Comparison of ENCODE assay signal across 33 cellular contexts in genomic region chr22:50134481-50134880, GRCh38. TPM values are rescaled to one million over a fixed set of nuclear protein-coding genes. Genes with fewer than 3 reads are reported as not detected.
"Had no signal": no experiment of that assay in that cellular context is flagged by ENCODE, and none has a peak within 500 bp of the region (broad histone marks: within the 10 kb centered on the region; RNA-seq: fewer than 3 reads in every experiment).

No MANE protein-coding gene starts in this region.

- H3K36me3 Mint-ChIP-seq: activated CD4-positive, alpha-beta memory T cell treated with anti-CD3 and anti-CD28 coated beads for 36 hours; activated CD8-positive, alpha-beta memory T cell treated with anti-CD3 and anti-CD28 coated beads, Interleukin-2, amount 10 ng/mL, durations not matched to agents 7 days and 5 days; activated naive CD4-positive, alpha-beta T cell treated with anti-CD3 and anti-CD28 coated beads, Interleukin-2, amount 10 ng/mL, durations not matched to agents 7 days and 5 days; activated naive CD8-positive, alpha-beta T cell had no signal

- H3K4me3 Mint-ChIP-seq: activated CD4-positive, alpha-beta memory T cell treated with anti-CD3 and anti-CD28 coated beads for 36 hours; activated CD4-positive, alpha-beta T cell treated with anti-CD3 and anti-CD28 coated beads for 36 hours; activated CD4-positive, alpha-beta T cell treated with anti-CD3 and anti-CD28 coated beads, Interleukin-2, amount 10 ng/mL, durations not matched to agents 24 days and 14 days; activated CD8-positive, alpha-beta memory T cell treated with anti-CD3 and anti-CD28 coated beads, Interleukin-2, amount 10 ng/mL, durations not matched to agents 7 days and 5 days; activated CD8-positive, alpha-beta T cell treated with anti-CD3 and anti-CD28 coated beads, Interleukin-2, amount 10 ng/mL, durations not matched to agents 7 days and 5 days; activated naive CD4-positive, alpha-beta T cell treated with anti-CD3 and anti-CD28 coated beads, Interleukin-2, amount 10 ng/mL, durations not matched to agents 7 days and 5 days; activated naive CD8-positive, alpha-beta T cell; activated T-helper 1 cell treated with anti-CD3 and anti-CD28 coated beads, Interleukin-12 subunit alpha, Interleukin-12 subunit beta, Interleukin-2, Interleukin-4 antibody, amounts not matched to agents 30 ng/mL and 10 ng/mL and 1 ng/mL, durations not matched to agents 14 hours and 24 hours and 36 hours; central memory CD8-positive, alpha-beta T cell; effector memory CD8-positive, alpha-beta T cell had no signal

- H3K4me1 ChIP-seq: foreskin keratinocyte, gastrocnemius medialis, heart right ventricle had no signal

- H3K27me3 ChIP-seq: brain microvascular endothelial cell, esophagus muscularis mucosa had no signal

- DNase-seq: activated CD4-positive, alpha-beta memory T cell treated with anti-CD3 and anti-CD28 coated beads for 36 hours; activated CD4-positive, alpha-beta T cell treated with anti-CD3 and anti-CD28 coated beads for 36 hours; activated CD4-positive, alpha-beta T cell treated with anti-CD3 and anti-CD28 coated beads, Interleukin-2, amount 10 ng/mL, durations not matched to agents 24 days and 14 days; activated CD4-positive, CD25-positive, alpha-beta regulatory T cell; activated CD4-positive, CD25-positive, alpha-beta regulatory T cell treated with anti-CD3 and anti-CD28 coated beads, Interleukin-2, amount 50 U/mL, for 72 hours; activated CD8-positive, alpha-beta memory T cell treated with anti-CD3 and anti-CD28 coated beads, Interleukin-2, amount 10 ng/mL, durations not matched to agents 7 days and 5 days; activated CD8-positive, alpha-beta memory T cell treated with anti-CD3 and anti-CD28 coated beads, Interleukin-2, amount 50 U/mL, for 4 hours; activated CD8-positive, alpha-beta T cell treated with anti-CD3 and anti-CD28 coated beads, Interleukin-2, amount 10 ng/mL, durations not matched to agents 7 days and 5 days; activated effector memory CD4-positive, alpha-beta T cell treated with anti-CD3 and anti-CD28 coated beads, Interleukin-2, amount 50 U/mL, for 16 hours; activated naive CD4-positive, alpha-beta T cell treated with anti-CD3 and anti-CD28 coated beads, Interleukin-2, amount 10 ng/mL, durations not matched to agents 7 days and 5 days; activated T-cell treated with anti-CD3 and anti-CD28 coated beads, Interleukin-2, amount 50 U/mL, for 1 hour; activated T-cell treated with anti-CD3 and anti-CD28 coated beads, Interleukin-2, amount 50 U/mL, for 48 hours; amniotic stem cell; anterior cingulate cortex; brain microvascular endothelial cell; cortex of kidney; dermis blood vessel endothelial cell; effector CD4-positive, alpha-beta T cell; effector memory CD8-positive, alpha-beta T cell; erythroblast; foreskin keratinocyte; gastrocnemius medialis; heart right ventricle; T-helper 2 cell had no signal

- H3K9me3 ChIP-seq: gastrocnemius medialis had no signal

- H3K4me3 ChIP-seq: esophagus muscularis mucosa, gastrocnemius medialis, heart right ventricle had no signal

- H3K9me3 Mint-ChIP-seq: activated CD4-positive, alpha-beta memory T cell treated with anti-CD3 and anti-CD28 coated beads for 36 hours; activated CD4-positive, alpha-beta T cell treated with anti-CD3 and anti-CD28 coated beads, Interleukin-2, amount 10 ng/mL, durations not matched to agents 24 days and 14 days; activated naive CD4-positive, alpha-beta T cell treated with anti-CD3 and anti-CD28 coated beads, Interleukin-2, amount 10 ng/mL, durations not matched to agents 7 days and 5 days; activated T-helper 1 cell treated with anti-CD3 and anti-CD28 coated beads, Interleukin-12 subunit alpha, Interleukin-12 subunit beta, Interleukin-2, Interleukin-4 antibody, amounts not matched to agents 30 ng/mL and 10 ng/mL and 1 ng/mL, durations not matched to agents 14 hours and 24 hours and 36 hours; activated T-helper 2 cell treated with anti-CD3 and anti-CD28 coated beads, Interferon-gamma antibody, Interleukin-2, Interleukin-4, amounts not matched to agents 10 μg/mL and 5 μg/mL and 100 μg/mL, durations not matched to agents 14 hours and 24 hours and 36 hours; central memory CD8-positive, alpha-beta T cell; effector memory CD8-positive, alpha-beta T cell had no signal

- H3K4me1 Mint-ChIP-seq: activated CD4-positive, alpha-beta T cell treated with anti-CD3 and anti-CD28 coated beads for 36 hours; activated CD8-positive, alpha-beta memory T cell treated with anti-CD3 and anti-CD28 coated beads, Interleukin-2, amount 10 ng/mL, durations not matched to agents 7 days and 5 days; activated naive CD4-positive, alpha-beta T cell treated with anti-CD3 and anti-CD28 coated beads, Interleukin-2, amount 10 ng/mL, durations not matched to agents 7 days and 5 days; central memory CD8-positive, alpha-beta T cell had no signal

- H3K27ac ChIP-seq: brain microvascular endothelial cell, esophagus muscularis mucosa, foreskin keratinocyte, gastrocnemius medialis, heart right ventricle had no signal

- H3K36me3 ChIP-seq: brain microvascular endothelial cell, esophagus muscularis mucosa, gastrocnemius medialis, heart right ventricle had no signal

- ATAC-seq: activated CD4-positive, alpha-beta T cell treated with anti-CD3 and anti-CD28 coated beads for 36 hours; activated CD8-positive, alpha-beta memory T cell treated with anti-CD3 and anti-CD28 coated beads, Interleukin-2, amount 10 ng/mL, durations not matched to agents 7 days and 5 days; activated CD8-positive, alpha-beta T cell treated with anti-CD3 and anti-CD28 coated beads, Interleukin-2, amount 10 ng/mL, durations not matched to agents 7 days and 5 days; effector memory CD8-positive, alpha-beta T cell; foreskin keratinocyte; gastrocnemius medialis; heart right ventricle had no signal

- H3K27ac Mint-ChIP-seq: activated CD4-positive, alpha-beta memory T cell treated with anti-CD3 and anti-CD28 coated beads for 36 hours; activated CD4-positive, alpha-beta T cell treated with anti-CD3 and anti-CD28 coated beads for 36 hours; activated CD4-positive, alpha-beta T cell treated with anti-CD3 and anti-CD28 coated beads, Interleukin-2, amount 10 ng/mL, durations not matched to agents 24 days and 14 days; activated CD8-positive, alpha-beta memory T cell treated with anti-CD3 and anti-CD28 coated beads, Interleukin-2, amount 10 ng/mL, durations not matched to agents 7 days and 5 days; activated CD8-positive, alpha-beta T cell treated with anti-CD3 and anti-CD28 coated beads, Interleukin-2, amount 10 ng/mL, durations not matched to agents 7 days and 5 days; activated naive CD4-positive, alpha-beta T cell treated with anti-CD3 and anti-CD28 coated beads, Interleukin-2, amount 10 ng/mL, durations not matched to agents 7 days and 5 days; activated naive CD8-positive, alpha-beta T cell; activated T-helper 1 cell treated with anti-CD3 and anti-CD28 coated beads, Interleukin-12 subunit alpha, Interleukin-12 subunit beta, Interleukin-2, Interleukin-4 antibody, amounts not matched to agents 30 ng/mL and 10 ng/mL and 1 ng/mL, durations not matched to agents 14 hours and 24 hours and 36 hours; activated T-helper 2 cell treated with anti-CD3 and anti-CD28 coated beads, Interferon-gamma antibody, Interleukin-2, Interleukin-4, amounts not matched to agents 10 μg/mL and 5 μg/mL and 100 μg/mL, durations not matched to agents 14 hours and 24 hours and 36 hours; effector memory CD8-positive, alpha-beta T cell had no signal

RNA-seq across cellular contexts. Expression of gene MOV10L1, which starts 44.7 kb away (rescaled TPM):
- total RNA-seq: activated CD4-positive, alpha-beta memory T cell treated with anti-CD3 and anti-CD28 coated beads for 36 hours; activated CD4-positive, alpha-beta T cell treated with anti-CD3 and anti-CD28 coated beads, Interleukin-2, amount 10 ng/mL, durations not matched to agents 24 days and 14 days; activated CD8-positive, alpha-beta memory T cell treated with anti-CD3 and anti-CD28 coated beads for 36 hours; activated CD8-positive, alpha-beta T cell treated with anti-CD3 and anti-CD28 coated beads, Interleukin-2, amount 10 ng/mL, durations not matched to agents 7 days and 5 days; activated T-helper 1 cell treated with anti-CD3 and anti-CD28 coated beads, Interleukin-12 subunit alpha, Interleukin-12 subunit beta, Interleukin-2, Interleukin-4 antibody, amounts not matched to agents 30 ng/mL and 10 ng/mL and 1 ng/mL, durations not matched to agents 14 hours and 24 hours and 36 hours; T-helper 1 cell treated with Interleukin-12 subunit alpha and Interleukin-12 subunit beta and Interleukin-4 antibody, amounts not matched to agents 30 ng/mL and 1 ng/mL, for 36 hours had no signal

RNA-seq across cellular contexts. Expression of gene MLC1, which starts 49.3 kb away (rescaled TPM):
- total RNA-seq: activated CD4-positive, alpha-beta memory T cell treated with anti-CD3 and anti-CD28 coated beads for 36 hours; activated CD4-positive, alpha-beta T cell treated with anti-CD3 and anti-CD28 coated beads for 36 hours; activated CD4-positive, alpha-beta T cell treated with anti-CD3 and anti-CD28 coated beads, Interleukin-2, amount 10 ng/mL, durations not matched to agents 24 days and 14 days; activated T-helper 1 cell treated with anti-CD3 and anti-CD28 coated beads, Interleukin-12 subunit alpha, Interleukin-12 subunit beta, Interleukin-2, Interleukin-4 antibody, amounts not matched to agents 30 ng/mL and 10 ng/mL and 1 ng/mL, durations not matched to agents 14 hours and 24 hours and 36 hours; activated T-helper 2 cell treated with anti-CD3 and anti-CD28 coated beads, Interferon-gamma antibody, Interleukin-2, Interleukin-4, amounts not matched to agents 10 μg/mL and 5 μg/mL and 100 μg/mL, durations not matched to agents 14 hours and 24 hours and 36 hours; bronchial epithelial cell; dermis blood vessel endothelial cell; foreskin keratinocyte; glomerular endothelial cell had no signal
- polyA plus RNA-seq: foreskin keratinocyte had no signal
